In genomic region chr4:154478128-154478527, GRCh38 we compare ENCODE assay signal across 17 cellular contexts. TPM values are rescaled to one million over a fixed set of nuclear protein-coding genes. Genes with fewer than 3 reads are reported as not detected.
DNase-seq lines count a peak whose midpoint lies in the region; ATAC-seq and TF ChIP-seq lines count a peak whose summit lies in the region.
"Had no signal": no experiment of that assay in that cellular context is flagged by ENCODE, and none has a peak within 500 bp of the region (broad histone marks: within the 10 kb centered on the region; RNA-seq: fewer than 3 reads in every experiment).

No MANE protein-coding gene starts in this region.

- no peaks in the 10 kb centered on the region for H3K27me3 ChIP-seq in Peyer's patch
- H3K27me3 ChIP-seq: tibial nerve had no signal

- no peaks in the 10 kb centered on the region for H3K36me3 ChIP-seq in Peyer's patch
- H3K36me3 ChIP-seq: heart left ventricle, tibial nerve had no signal

- ATAC-seq in GM18499 (IDR thresholded peaks at IDR 0.05; ENCODE audit: insufficient read depth, unreplicated experiment) (peak; percentile 56), GM19397 (IDR thresholded peaks at IDR 0.05; ENCODE audit: unreplicated experiment) (peak; percentile 62), HG02610 (IDR thresholded peaks at IDR 0.05; ENCODE audit: unreplicated experiment) (peak; percentile 62), HG03159 (IDR thresholded peaks at IDR 0.05; ENCODE audit: unreplicated experiment) (peak; percentile 90)
- ATAC-seq: heart left ventricle, left cardiac atrium, psoas muscle had no signal

- H3K4me3 ChIP-seq in Peyer's patch = no peak overlapping the region
- H3K4me3 ChIP-seq: heart left ventricle, psoas muscle, tibial nerve had no signal

- DNase-seq in AG08396 (ENCODE audit: low spot score) = no peak
- DNase-seq in NCI-H146 treated with DMSO at 0.1 percent for 48 hours (lab: John Stamatoyannopoulos, UW; ENCODE audit: unreplicated experiment) = no peak
- DNase-seq in activated naive CD4-positive, alpha-beta T cell treated with anti-CD3 and anti-CD28 coated beads, Interleukin-2, amount 50 U/mL, for 16 hours = no peak
- DNase-seq in Peyer's patch = no peak
- DNase-seq: activated naive CD8-positive, alpha-beta T cell treated with anti-CD3 and anti-CD28 coated beads, Interleukin-2, amount 10 ng/mL, durations not matched to agents 7 days and 5 days; heart left ventricle; left cardiac atrium; NCI-H2171 treated with DMSO at 0.1 percent for 48 hours; psoas muscle; SK-N-SH had no signal

- no peak overlapping the region for H3K27ac ChIP-seq in Peyer's patch
- H3K27ac ChIP-seq: heart left ventricle, psoas muscle, tibial nerve had no signal

- TF ChIP-seq CTCF in Peyer's patch (IDR thresholded peaks at IDR 0.05) = no peak

- H3K9me3 ChIP-seq in Peyer's patch = no peaks in the 10 kb centered on the region
- H3K9me3 ChIP-seq: heart left ventricle, psoas muscle, SK-N-SH, tibial nerve had no signal

- no peak for TF ChIP-seq POLR2A in Peyer's patch (IDR thresholded peaks at IDR 0.05)

- H3K4me1 ChIP-seq in Peyer's patch = no peaks in the 10 kb centered on the region
- H3K4me1 ChIP-seq: heart left ventricle, psoas muscle, tibial nerve had no signal

RNA-seq across cellular contexts. Expression of gene DCHS2, which starts 13.5 kb away (rescaled TPM):
- total RNA-seq in Peyer's patch = under 1 TPM in 3 of 4 donors, not detected in 1; 0.28 to 0.88 (median 0.67) TPM
- total RNA-seq: A172, OCI-LY7 had no signal
